2 cellular contexts compared by ENCODE assay signal in the genomic region with DNA sequence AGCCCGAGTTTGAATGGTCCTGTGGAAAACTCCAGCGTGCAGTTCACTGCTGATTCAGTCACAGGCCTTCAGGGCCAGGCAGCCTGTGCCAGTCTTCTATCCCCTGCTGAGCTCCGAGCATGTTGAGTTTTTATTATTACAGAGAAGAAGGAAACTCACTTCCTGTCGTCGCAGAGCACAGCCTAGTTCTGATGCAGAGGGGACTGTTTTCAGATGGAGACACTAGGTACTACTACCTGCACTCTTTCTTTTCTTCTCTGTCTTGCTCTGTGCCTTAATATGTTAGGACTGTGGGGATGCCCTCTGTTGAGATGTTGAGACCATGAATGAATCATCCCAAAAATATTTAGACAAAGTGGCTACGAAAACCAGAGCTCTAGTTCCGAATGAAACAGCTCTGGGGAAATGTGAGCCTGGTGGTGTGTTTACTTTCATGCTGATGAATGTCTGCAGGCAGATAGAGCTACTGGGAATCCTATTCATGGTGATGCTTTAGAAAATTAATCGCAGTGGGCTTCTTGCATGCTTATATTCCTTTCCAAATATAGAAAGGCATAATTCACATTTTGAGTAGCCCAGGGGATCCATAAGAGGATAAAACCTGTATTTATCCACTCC.
TF ChIP-seq lines count a peak whose summit lies in the region.

No MANE protein-coding gene starts in this region.

TF ChIP-seq in GM23338, 12 proteins besides CTCF, POLR2A, EP300 and RAD21 (continues in another document):
- no peak for TF ChIP-seq ZNF114 (CRISPR knock-in tag; IDR thresholded peaks at IDR 0.05)
- no peak for TF ChIP-seq JUNB (IDR thresholded peaks at IDR 0.05; ENCODE audit: unreplicated experiment)
- TF ChIP-seq, protein P1, sequence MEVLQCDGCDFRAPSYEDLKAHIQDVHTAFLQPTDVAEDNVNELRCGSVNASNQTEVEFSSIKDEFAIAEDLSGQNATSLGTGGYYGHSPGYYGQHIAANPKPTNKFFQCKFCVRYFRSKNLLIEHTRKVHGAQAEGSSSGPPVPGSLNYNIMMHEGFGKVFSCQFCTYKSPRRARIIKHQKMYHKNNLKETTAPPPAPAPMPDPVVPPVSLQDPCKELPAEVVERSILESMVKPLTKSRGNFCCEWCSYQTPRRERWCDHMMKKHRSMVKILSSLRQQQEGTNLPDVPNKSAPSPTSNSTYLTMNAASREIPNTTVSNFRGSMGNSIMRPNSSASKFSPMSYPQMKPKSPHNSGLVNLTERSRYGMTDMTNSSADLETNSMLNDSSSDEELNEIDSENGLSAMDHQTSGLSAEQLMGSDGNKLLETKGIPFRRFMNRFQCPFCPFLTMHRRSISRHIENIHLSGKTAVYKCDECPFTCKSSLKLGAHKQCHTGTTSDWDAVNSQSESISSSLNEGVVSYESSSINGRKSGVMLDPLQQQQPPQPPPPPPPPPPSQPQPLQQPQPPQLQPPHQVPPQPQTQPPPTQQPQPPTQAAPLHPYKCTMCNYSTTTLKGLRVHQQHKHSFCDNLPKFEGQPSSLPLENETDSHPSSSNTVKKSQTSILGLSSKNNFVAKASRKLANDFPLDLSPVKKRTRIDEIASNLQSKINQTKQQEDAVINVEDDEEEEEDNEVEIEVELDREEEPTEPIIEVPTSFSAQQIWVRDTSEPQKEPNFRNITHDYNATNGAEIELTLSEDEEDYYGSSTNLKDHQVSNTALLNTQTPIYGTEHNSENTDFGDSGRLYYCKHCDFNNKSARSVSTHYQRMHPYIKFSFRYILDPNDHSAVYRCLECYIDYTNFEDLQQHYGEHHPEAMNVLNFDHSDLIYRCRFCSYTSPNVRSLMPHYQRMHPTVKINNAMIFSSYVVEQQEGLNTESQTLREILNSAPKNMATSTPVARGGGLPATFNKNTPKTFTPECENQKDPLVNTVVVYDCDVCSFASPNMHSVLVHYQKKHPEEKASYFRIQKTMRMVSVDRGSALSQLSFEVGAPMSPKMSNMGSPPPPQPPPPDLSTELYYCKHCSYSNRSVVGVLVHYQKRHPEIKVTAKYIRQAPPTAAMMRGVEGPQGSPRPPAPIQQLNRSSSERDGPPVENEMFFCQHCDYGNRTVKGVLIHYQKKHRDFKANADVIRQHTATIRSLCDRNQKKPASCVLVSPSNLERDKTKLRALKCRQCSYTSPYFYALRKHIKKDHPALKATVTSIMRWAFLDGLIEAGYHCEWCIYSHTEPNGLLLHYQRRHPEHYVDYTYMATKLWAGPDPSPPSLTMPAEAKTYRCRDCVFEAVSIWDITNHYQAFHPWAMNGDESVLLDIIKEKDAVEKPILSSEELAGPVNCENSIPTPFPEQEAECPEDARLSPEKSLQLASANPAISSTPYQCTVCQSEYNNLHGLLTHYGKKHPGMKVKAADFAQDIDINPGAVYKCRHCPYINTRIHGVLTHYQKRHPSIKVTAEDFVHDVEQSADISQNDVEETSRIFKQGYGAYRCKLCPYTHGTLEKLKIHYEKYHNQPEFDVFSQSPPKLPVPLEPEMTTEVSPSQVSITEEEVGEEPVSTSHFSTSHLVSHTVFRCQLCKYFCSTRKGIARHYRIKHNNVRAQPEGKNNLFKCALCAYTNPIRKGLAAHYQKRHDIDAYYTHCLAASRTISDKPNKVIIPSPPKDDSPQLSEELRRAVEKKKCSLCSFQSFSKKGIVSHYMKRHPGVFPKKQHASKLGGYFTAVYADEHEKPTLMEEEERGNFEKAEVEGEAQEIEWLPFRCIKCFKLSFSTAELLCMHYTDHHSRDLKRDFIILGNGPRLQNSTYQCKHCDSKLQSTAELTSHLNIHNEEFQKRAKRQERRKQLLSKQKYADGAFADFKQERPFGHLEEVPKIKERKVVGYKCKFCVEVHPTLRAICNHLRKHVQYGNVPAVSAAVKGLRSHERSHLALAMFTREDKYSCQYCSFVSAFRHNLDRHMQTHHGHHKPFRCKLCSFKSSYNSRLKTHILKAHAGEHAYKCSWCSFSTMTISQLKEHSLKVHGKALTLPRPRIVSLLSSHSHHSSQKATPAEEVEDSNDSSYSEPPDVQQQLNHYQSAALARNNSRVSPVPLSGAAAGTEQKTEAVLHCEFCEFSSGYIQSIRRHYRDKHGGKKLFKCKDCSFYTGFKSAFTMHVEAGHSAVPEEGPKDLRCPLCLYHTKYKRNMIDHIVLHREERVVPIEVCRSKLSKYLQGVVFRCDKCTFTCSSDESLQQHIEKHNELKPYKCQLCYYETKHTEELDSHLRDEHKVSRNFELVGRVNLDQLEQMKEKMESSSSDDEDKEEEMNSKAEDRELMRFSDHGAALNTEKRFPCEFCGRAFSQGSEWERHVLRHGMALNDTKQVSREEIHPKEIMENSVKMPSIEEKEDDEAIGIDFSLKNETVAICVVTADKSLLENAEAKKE (CRISPR knock-in tag; IDR thresholded peaks at IDR 0.05) = no peak
- TF ChIP-seq, protein P2, sequence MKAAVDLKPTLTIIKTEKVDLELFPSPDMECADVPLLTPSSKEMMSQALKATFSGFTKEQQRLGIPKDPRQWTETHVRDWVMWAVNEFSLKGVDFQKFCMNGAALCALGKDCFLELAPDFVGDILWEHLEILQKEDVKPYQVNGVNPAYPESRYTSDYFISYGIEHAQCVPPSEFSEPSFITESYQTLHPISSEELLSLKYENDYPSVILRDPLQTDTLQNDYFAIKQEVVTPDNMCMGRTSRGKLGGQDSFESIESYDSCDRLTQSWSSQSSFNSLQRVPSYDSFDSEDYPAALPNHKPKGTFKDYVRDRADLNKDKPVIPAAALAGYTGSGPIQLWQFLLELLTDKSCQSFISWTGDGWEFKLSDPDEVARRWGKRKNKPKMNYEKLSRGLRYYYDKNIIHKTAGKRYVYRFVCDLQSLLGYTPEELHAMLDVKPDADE (IDR thresholded peaks at IDR 0.05) = no peak
- no peak for TF ChIP-seq CREB1 (CRISPR knock-in tag; IDR thresholded peaks at IDR 0.05; ENCODE audit: low read depth)
- TF ChIP-seq NANOG (IDR thresholded peaks at IDR 0.05; ENCODE audit: borderline replicate concordance) = no peak
- no peak for TF ChIP-seq ZNF331 (CRISPR knock-in tag; IDR thresholded peaks at IDR 0.05; ENCODE audit: low read depth)
- TF ChIP-seq STAT1 (IDR thresholded peaks at IDR 0.05; ENCODE audit: unreplicated experiment) = no peak
- no peak for TF ChIP-seq EZH2phosphoT487 (IDR thresholded peaks at IDR 0.05; ENCODE audit: unreplicated experiment)
- TF ChIP-seq EZH2 (IDR thresholded peaks at IDR 0.05; ENCODE audit: low read depth, unreplicated experiment) = no peak

TF ChIP-seq in endothelial cell of umbilical vein, 7 proteins besides CTCF, POLR2A, EP300 and RAD21:
- TF ChIP-seq GATA2 (IDR thresholded peaks at IDR 0.05; ENCODE audit: insufficient read depth, insufficient read length, low read depth, low read length) (no peak), POLR2AphosphoS5 (IDR thresholded peaks at IDR 0.05; ENCODE audit: insufficient read depth, low read depth, low read length) (no peak), EZH2 (IDR thresholded peaks at IDR 0.05; ENCODE audit: borderline replicate concordance, low read depth, low read length, severe bottlenecking) (no peak), JUN (IDR thresholded peaks at IDR 0.05; ENCODE audit: borderline replicate concordance, insufficient read depth, insufficient read length, low read depth) (no peak), MYC (IDR thresholded peaks at IDR 0.05; ENCODE audit: low read depth, low read length) (no peak)
- TF ChIP-seq, protein P3, sequence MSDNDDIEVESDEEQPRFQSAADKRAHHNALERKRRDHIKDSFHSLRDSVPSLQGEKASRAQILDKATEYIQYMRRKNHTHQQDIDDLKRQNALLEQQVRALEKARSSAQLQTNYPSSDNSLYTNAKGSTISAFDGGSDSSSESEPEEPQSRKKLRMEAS (IDR thresholded peaks at IDR 0.05; ENCODE audit: insufficient read depth, insufficient read length) = no peak
TF ChIP-seq in endothelial cell of umbilical vein: peak in this region for 0.
